Comparison of ENCODE assay signal across 17 cellular contexts in genomic region chr13:97366172-97366688, GRCh38.
DNase-seq lines count a peak whose midpoint lies in the region; ATAC-seq and TF ChIP-seq lines count a peak whose summit lies in the region.
"Had no signal": no experiment of that assay in that cellular context is flagged by ENCODE, and none has a peak within 500 bp of the region (broad histone marks: within the 10 kb centered on the region; RNA-seq: fewer than 3 reads in every experiment).

No MANE protein-coding gene starts in this region.

- no peak overlapping the region for H3K27ac Mint-ChIP-seq in natural killer cell
- no peak overlapping the region for H3K27ac Mint-ChIP-seq in activated naive CD4-positive, alpha-beta T cell treated with anti-CD3 and anti-CD28 coated beads, Interleukin-2, amount 10 ng/mL, durations not matched to agents 7 days and 5 days
- H3K27ac Mint-ChIP-seq: CD4-positive, alpha-beta T cell had no signal

- peaks cover 18% of the 10 kb centered on the region for H3K36me3 ChIP-seq in osteoblast (ENCODE audit: insufficient read depth, low read length)

- H3K27ac ChIP-seq in caudate nucleus (ENCODE audit: low read depth, low read length) (peak overlapping the region; percentile 20), osteoblast (ENCODE audit: low read depth, low read length) (no peak overlapping the region)
- H3K27ac ChIP-seq: PC-9 had no signal

- intact Hi-C loops in natural killer cell (cut with micrococcal nuclease) = loop anchor here (5.0 kb wide), 1 partner anchor 66 kb away; the partner anchor contains the start of gene RAP2A

- no peak for ATAC-seq in natural killer cell
- ATAC-seq: esophagus mucosa had no signal

- H3K27me3 Mint-ChIP-seq in natural killer cell (ENCODE audit: low read depth in 2 of 2) = no peaks in the 10 kb centered on the region
- H3K27me3 Mint-ChIP-seq in activated naive CD4-positive, alpha-beta T cell treated with anti-CD3 and anti-CD28 coated beads, Interleukin-2, amount 10 ng/mL, durations not matched to agents 7 days and 5 days = no peaks in the 10 kb centered on the region
- H3K27me3 Mint-ChIP-seq: CD4-positive, alpha-beta T cell; naive B cell had no signal

- H3K4me2 ChIP-seq in osteoblast (ENCODE audit: insufficient read depth, low read length) = no peak overlapping the region
- H3K4me2 ChIP-seq: PC-9 had no signal

- H3K79me2 ChIP-seq in osteoblast (ENCODE audit: insufficient read depth, low read length) = no peaks in the 10 kb centered on the region

- H4K20me1 ChIP-seq in osteoblast (ENCODE audit: insufficient read depth, low read length) = peaks cover 3% of the 10 kb centered on the region

- H3K4me3 Mint-ChIP-seq in natural killer cell = no peak overlapping the region
- no peak overlapping the region for H3K4me3 Mint-ChIP-seq in activated naive CD4-positive, alpha-beta T cell treated with anti-CD3 and anti-CD28 coated beads, Interleukin-2, amount 10 ng/mL, durations not matched to agents 7 days and 5 days

- H3K9me3 Mint-ChIP-seq in natural killer cell = no peaks in the 10 kb centered on the region
- no peaks in the 10 kb centered on the region for H3K9me3 Mint-ChIP-seq in activated naive CD4-positive, alpha-beta T cell treated with anti-CD3 and anti-CD28 coated beads, Interleukin-2, amount 10 ng/mL, durations not matched to agents 7 days and 5 days
- H3K9me3 Mint-ChIP-seq: CD4-positive, alpha-beta T cell; naive B cell had no signal

- H3K27me3 ChIP-seq in osteoblast (ENCODE audit: insufficient read depth, low read length) = no peaks in the 10 kb centered on the region
- H3K27me3 ChIP-seq: transverse colon had no signal

- peaks cover 7% of the 10 kb centered on the region for H3K36me3 Mint-ChIP-seq in natural killer cell
- no peaks in the 10 kb centered on the region for H3K36me3 Mint-ChIP-seq in activated naive CD4-positive, alpha-beta T cell treated with anti-CD3 and anti-CD28 coated beads, Interleukin-2, amount 10 ng/mL, durations not matched to agents 7 days and 5 days

- H3K4me3 ChIP-seq in GM12864 (ENCODE audit: low read depth, low read length) (no peak overlapping the region), osteoblast (ENCODE audit: insufficient read depth, low read length) (no peak overlapping the region)
- H3K4me3 ChIP-seq: PC-9, transverse colon had no signal

- CTCF ChIA-PET in activated naive CD4-positive, alpha-beta T cell treated with anti-CD3 and anti-CD28 coated beads, Interleukin-2, amount 10 ng/mL, durations not matched to agents 7 days and 5 days (lab: Charles Lee) = interaction anchor here (1.1 to 1.3 kb wide), 2 partner anchors 30 to 163 kb away, joined by 3 to 4 read pairs; no protein-coding TSS in a partner anchor

- DNase-seq in GM12864 (ENCODE audit: low read depth) (no peak), M059J (ENCODE audit: low read depth) (peak; percentile 15), caudate nucleus (lab: John Stamatoyannopoulos, UW) (peak in 1 of 61 donors; percentile 74), osteoblast (ENCODE audit: insufficient read length, low spot score, missing footprints) (no peak), natural killer cell (no peak), kidney glomerular epithelial cell (lab: John Stamatoyannopoulos, UW) (no peak)
- no peak for DNase-seq in activated naive CD4-positive, alpha-beta T cell treated with anti-CD3 and anti-CD28 coated beads, Interleukin-2, amount 10 ng/mL, durations not matched to agents 7 days and 5 days
- DNase-seq in NK-92 treated with Interleukin-12 subunit alpha and Interleukin-12 subunit beta, amount 100 ng/mL, for 24 hours (lab: John Stamatoyannopoulos, UW) = no peak
- DNase-seq: activated CD4-positive, alpha-beta T cell treated with anti-CD3 and anti-CD28 coated beads for 48 hours; CD4-positive, alpha-beta T cell; hippocampal formation; naive B cell; NCI-H345; PC-9; T-helper 2 cell; transverse colon had no signal

- no peak overlapping the region for H2AFZ ChIP-seq in osteoblast (ENCODE audit: low read length)
- H2AFZ ChIP-seq: PC-9 had no signal

- TF ChIP-seq CTCF in GM12864 (IDR thresholded peaks at IDR 0.05; ENCODE audit: low read depth, low read length, missing control alignments) (peak; percentile 11), osteoblast (IDR thresholded peaks at IDR 0.05; ENCODE audit: extremely low read depth, low read depth, low read length) (peak; percentile 26), natural killer cell (IDR thresholded peaks at IDR 0.05) (no peak)

- no peaks in the 10 kb centered on the region for H3K9me3 ChIP-seq in osteoblast (ENCODE audit: low read depth, low read length)
- H3K9me3 ChIP-seq: transverse colon had no signal

- peaks cover 35% of the 10 kb centered on the region for H3K4me1 ChIP-seq in osteoblast (ENCODE audit: insufficient read depth, low read length)

- peaks cover 27 to 29% of the 10 kb centered on the region in 2 donors for H3K4me1 Mint-ChIP-seq in natural killer cell
- H3K4me1 Mint-ChIP-seq in activated naive CD4-positive, alpha-beta T cell treated with anti-CD3 and anti-CD28 coated beads, Interleukin-2, amount 10 ng/mL, durations not matched to agents 7 days and 5 days = peaks cover 13% of the 10 kb centered on the region
